In the genomic region with DNA sequence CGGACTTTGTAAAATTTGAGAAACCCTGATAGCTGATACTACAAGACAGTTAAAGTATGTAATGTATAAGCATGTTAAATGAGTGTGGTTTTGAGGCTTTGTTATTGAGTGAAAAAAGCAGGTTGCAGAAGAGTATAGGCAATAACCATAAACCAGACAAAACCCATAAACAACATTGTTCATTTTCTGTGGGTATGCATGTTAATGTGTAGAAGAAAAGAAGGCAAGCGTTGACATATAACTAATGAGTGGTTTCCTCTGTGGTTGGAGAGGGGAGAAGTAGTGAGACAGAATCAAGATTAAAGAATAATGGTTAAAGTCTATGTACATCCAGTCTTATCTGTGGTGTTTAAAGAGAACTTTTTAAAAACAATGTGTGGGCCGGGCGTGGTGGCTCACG, we compare ENCODE assay signal across 12 cellular contexts. TPM values are rescaled to one million over a fixed set of nuclear protein-coding genes. Genes with fewer than 3 reads are reported as not detected.
DNase-seq lines count a peak whose midpoint lies in the region; ATAC-seq and TF ChIP-seq lines count a peak whose summit lies in the region.
"Had no signal": no experiment of that assay in that cellular context is flagged by ENCODE, and none has a peak within 500 bp of the region (broad histone marks: within the 10 kb centered on the region; RNA-seq: fewer than 3 reads in every experiment).

No MANE protein-coding gene starts in this region.

- peak overlapping the region in 7 of 8 donors; percentile 23 to 74 (median 45) for H3K4me3 Mint-ChIP-seq in CD4-positive, alpha-beta memory T cell
- H3K4me3 Mint-ChIP-seq in activated T-helper 17 cell treated with anti-CD3 and anti-CD28 coated beads, Interleukin-2, amount 50 U/mL, for 72 hours: peak overlapping the region; percentile 6
- no peak overlapping the region for H3K4me3 Mint-ChIP-seq in CD14-positive monocyte

- H3K36me3 Mint-ChIP-seq in CD4-positive, alpha-beta memory T cell: peaks cover 65 to 76% of the 10 kb centered on the region in 2 donors
- peaks cover 98% of the 10 kb centered on the region for H3K36me3 Mint-ChIP-seq in activated T-helper 17 cell treated with anti-CD3 and anti-CD28 coated beads, Interleukin-2, amount 50 U/mL, for 72 hours (ENCODE audit: low read depth)
- peaks cover 74 to 81% of the 10 kb centered on the region in 2 donors for H3K36me3 Mint-ChIP-seq in CD14-positive monocyte

- no peaks in the 10 kb centered on the region for H3K9me3 Mint-ChIP-seq in CD4-positive, alpha-beta memory T cell
- H3K9me3 Mint-ChIP-seq in activated T-helper 17 cell treated with anti-CD3 and anti-CD28 coated beads, Interleukin-2, amount 50 U/mL, for 72 hours: no peaks in the 10 kb centered on the region
- H3K9me3 Mint-ChIP-seq in CD14-positive monocyte: no peaks in the 10 kb centered on the region

- H3K27ac Mint-ChIP-seq in CD4-positive, alpha-beta memory T cell: peak overlapping the region in 6 of 7 donors; percentile 20 to 87 (median 52)
- H3K27ac Mint-ChIP-seq in activated T-helper 17 cell treated with anti-CD3 and anti-CD28 coated beads, Interleukin-2, amount 50 U/mL, for 72 hours: peak overlapping the region; percentile 13
- peak overlapping the region in 2 of 7 donors; percentile 43 to 52 for H3K27ac Mint-ChIP-seq in CD14-positive monocyte

- no peaks in the 10 kb centered on the region for H3K27me3 ChIP-seq in CD4-positive, alpha-beta memory T cell (ENCODE audit: insufficient read depth, low read length)
- H3K27me3 ChIP-seq in dorsolateral prefrontal cortex: no peaks in the 10 kb centered on the region

- peaks cover 46 to 78% (median 62%) of the 10 kb centered on the region in 4 donors for H3K4me1 Mint-ChIP-seq in CD4-positive, alpha-beta memory T cell
- peaks cover 52% of the 10 kb centered on the region for H3K4me1 Mint-ChIP-seq in activated T-helper 17 cell treated with anti-CD3 and anti-CD28 coated beads, Interleukin-2, amount 50 U/mL, for 72 hours
- H3K4me1 Mint-ChIP-seq in CD14-positive monocyte: peaks cover 6% of the 10 kb centered on the region

- intact Hi-C loops in CD4-positive, alpha-beta memory T cell (cut with micrococcal nuclease): no loop called here
- intact Hi-C loops in dorsolateral prefrontal cortex (cut with DNase I) (no loop called here), CD14-positive monocyte (cut with micrococcal nuclease) (no loop called here)

- no peaks in the 10 kb centered on the region for H3K9me3 ChIP-seq in CD4-positive, alpha-beta memory T cell (ENCODE audit: control insufficient read depth in 1 of 2, low read length in 2 of 2)
- H3K9me3 ChIP-seq: thoracic aorta had no signal

- H3K27me3 Mint-ChIP-seq in CD4-positive, alpha-beta memory T cell: no peaks in the 10 kb centered on the region
- no peaks in the 10 kb centered on the region for H3K27me3 Mint-ChIP-seq in activated T-helper 17 cell treated with anti-CD3 and anti-CD28 coated beads, Interleukin-2, amount 50 U/mL, for 72 hours
- H3K27me3 Mint-ChIP-seq in CD14-positive monocyte (ENCODE audit: low read depth in 3 of 3): peaks cover 0 to 1% (median 0%) of the 10 kb centered on the region in 3 donors

- peaks cover 35% of the 10 kb centered on the region for H3K4me1 ChIP-seq in CD4-positive, alpha-beta memory T cell (ENCODE audit: insufficient read depth, low read length)

- DNase-seq in CD4-positive, alpha-beta memory T cell: peak in 4 of 5 donors; percentile 24 to 43 (median 34)
- DNase-seq in dorsolateral prefrontal cortex (no peak), NCI-H345 treated with DMSO at 0.1 percent for 48 hours (lab: John Stamatoyannopoulos, UW; ENCODE audit: unreplicated experiment) (no peak), CD14-positive monocyte (ENCODE audit: low spot score) (no peak), NCI-H748 (lab: John Stamatoyannopoulos, UW; ENCODE audit: unreplicated experiment) (no peak)
- DNase-seq: foreskin fibroblast, NCI-H2227 treated with DMSO at 0.1 percent for 48 hours had no signal

- TF ChIP-seq CTCF in dorsolateral prefrontal cortex (IDR thresholded peaks at IDR 0.05 in 54 of 56, conservative IDR thresholded peaks at IDR 0.05 in 2 of 56; ENCODE audit: low read depth in 1 of 56, partially characterized antibody in 56 of 56): no peak
- no peak for TF ChIP-seq CTCF in CD14-positive monocyte (IDR thresholded peaks at IDR 0.05)

- H3K27ac ChIP-seq in CD4-positive, alpha-beta memory T cell (ENCODE audit: low read depth, low read length): no peak overlapping the region
- H3K27ac ChIP-seq in dorsolateral prefrontal cortex: no peak overlapping the region
- H3K27ac ChIP-seq: C4-2B, thoracic aorta had no signal

- H3K4me3 ChIP-seq in CD4-positive, alpha-beta memory T cell (ENCODE audit: low read length in 2 of 2): no peak overlapping the region
- no peak overlapping the region for H3K4me3 ChIP-seq in dorsolateral prefrontal cortex
- H3K4me3 ChIP-seq: thoracic aorta had no signal

- CTCF ChIA-PET in CD4-positive, alpha-beta memory T cell (lab: Charles Lee; ENCODE audit: partially characterized antibody): interaction anchor here (0.9 to 1.4 kb wide), 2 partner anchors 32 to 33 kb away, joined by 3 to 5 read pairs; no protein-coding TSS in a partner anchor

- ATAC-seq in GM19395 (IDR thresholded peaks at IDR 0.05; ENCODE audit: unreplicated experiment): peak; percentile 75
- peak; percentile 96 for ATAC-seq in HG03354 (IDR thresholded peaks at IDR 0.05; ENCODE audit: poor library complexity, severe bottlenecking, unreplicated experiment)
- peak; percentile 77 for ATAC-seq in activated T-helper 17 cell treated with anti-CD3 and anti-CD28 coated beads, Interleukin-2, amount 50 U/mL, for 72 hours (replicated peaks)

- POLR2A ChIA-PET in CD4-positive, alpha-beta memory T cell (lab: Charles Lee; ENCODE audit: partially characterized antibody): interaction anchor here (0.8 kb wide), 1 partner anchor 26 kb away, joined by 3 read pairs; the partner anchor contains the start of gene RAD23B

- H3K36me3 ChIP-seq in CD4-positive, alpha-beta memory T cell (ENCODE audit: insufficient read depth, low read length): peaks cover 29% of the 10 kb centered on the region

RNA-seq across cellular contexts. Expression of gene RAD23B, which starts 26.2 kb away (rescaled TPM):
- 10 to 100 TPM; 49.5 to 54.2 TPM for total RNA-seq in CD4-positive, alpha-beta memory T cell
- 10 to 100 TPM in 1 of 2 donors, 1 to 10 TPM in 1; 8.1 to 12.0 TPM for polyA plus RNA-seq in CD4-positive, alpha-beta memory T cell
- total RNA-seq in activated T-helper 17 cell treated with anti-CD3 and anti-CD28 coated beads, Interleukin-2, amount 50 U/mL, for 72 hours: 100 to 1,000 TPM in 1 of 2 donors, 10 to 100 TPM in 1; 67.7 to 113 TPM
- 100 to 1,000 TPM in 30 of 120 experiments, 10 to 100 TPM in 90; 67.9 to 114 (median 93.7) TPM for total RNA-seq in dorsolateral prefrontal cortex
- 10 to 100 TPM; 21.6 to 24.7 TPM for polyA plus RNA-seq in CD14-positive monocyte

Comparison
In these comparisons a context has a peak if more than half of its experiments do, and no peak if none do; other contexts are left out.
1. DNase-seq: peak in CD4-positive, alpha-beta memory T cell (4 of 5); none in dorsolateral prefrontal cortex (0 of 10), NCI-H345 treated with DMSO at 0.1 percent for 48 hours (single experiment), CD14-positive monocyte (single experiment) and NCI-H748 (single experiment).
2. H3K4me3 Mint-ChIP-seq: peak in CD4-positive, alpha-beta memory T cell (7 of 8) and activated T-helper 17 cell treated with anti-CD3 and anti-CD28 coated beads, Interleukin-2, amount 50 U/mL, for 72 hours (single experiment); none in CD14-positive monocyte (0 of 2).
3. Peak in every context shown above with its lines, with median percentiles within 50 percentile points of each other: ATAC-seq.